Comparison of ENCODE assay signal across 24 cellular contexts in genomic region chr10:62159357-62159756, GRCh38.
DNase-seq lines count a peak whose midpoint lies in the region; ATAC-seq, FAIRE-seq and TF ChIP-seq lines count a peak whose summit lies in the region.
"Had no signal": no experiment of that assay in that cellular context is flagged by ENCODE, and none has a peak within 500 bp of the region (broad histone marks: within the 10 kb centered on the region; RNA-seq: fewer than 3 reads in every experiment).

No MANE protein-coding gene starts in this region.

- no peak overlapping the region for H4K91ac ChIP-seq in IMR-90 (ENCODE audit: insufficient read depth, low read depth, low read length)

- H2BK15ac ChIP-seq in IMR-90 (ENCODE audit: low read depth, low read length): no peak overlapping the region

- no peak overlapping the region for H3K56ac ChIP-seq in IMR-90 (ENCODE audit: extremely low read depth, insufficient read depth, low read length)

- POLR2A ChIA-PET in IMR-90 (lab: Charles Lee; ENCODE audit: unreplicated experiment): no interaction called here

- no peak for DNase-seq in GM12891 (ENCODE audit: insufficient read length, low spot score)
- no peak for DNase-seq in IMR-90
- DNase-seq in mammary epithelial cell: peak; percentile 8
- peak; percentile 48 for DNase-seq in kidney tubule cell (ENCODE audit: low spot score)
- DNase-seq in NCI-H345 treated with DMSO at 0.1 percent for 48 hours (lab: John Stamatoyannopoulos, UW; ENCODE audit: unreplicated experiment): no peak
- no peak for DNase-seq in activated CD8-positive, alpha-beta memory T cell treated with anti-CD3 and anti-CD28 coated beads, Interleukin-2, amount 50 U/mL, for 48 hours
- DNase-seq in NCI-H1694 treated with DMSO at 0.1 percent for 48 hours (lab: John Stamatoyannopoulos, UW): no peak
- DNase-seq: AML-193; Caco-2; CD8-positive, alpha-beta T cell; GDM1; Karpas-422; NCI-H1105; NCI-H1436 treated with DMSO at 0.1 percent for 48 hours; NCI-H1930; NCI-H526 treated with DMSO at 0.1 percent for 48 hours; SK-N-SH; SW 1271 had no signal

- no peaks in the 10 kb centered on the region for H3K79me2 ChIP-seq in mammary epithelial cell (ENCODE audit: insufficient read depth, low read length)

- H3K9me1 ChIP-seq in IMR-90 (ENCODE audit: insufficient read depth, low read length): no peaks in the 10 kb centered on the region

- TF ChIP-seq CTCF in IMR-90 (conservative IDR thresholded peaks at IDR 0.05; ENCODE audit: low read depth, low read length): no peak
- TF ChIP-seq CTCF in mammary epithelial cell (conservative IDR thresholded peaks at IDR 0.05 in 1 of 2, IDR thresholded peaks at IDR 0.05 in 1 of 2; ENCODE audit: extremely low read depth in 1 of 2, insufficient read depth in 1 of 2, low read depth in 1 of 2, low read length in 2 of 2): no peak

- H4K5ac ChIP-seq in IMR-90 (ENCODE audit: low read depth, low read length): no peak overlapping the region

- FAIRE-seq in GM12891 (lab: Jason Lieb, UNC): peak; percentile 9
- FAIRE-seq: A549, GM12878, H1, RCC 7860 had no signal

- H2BK20ac ChIP-seq in IMR-90 (ENCODE audit: low read depth, low read length): peak overlapping the region; percentile 43; the same call in 1 of the 2 replicates

- no peak for ATAC-seq in IMR-90 (ENCODE audit: low read depth)
- ATAC-seq: A549; CD8-positive, alpha-beta T cell; GM12878; HCT116 had no signal

- no peak overlapping the region for H3K4me2 ChIP-seq in IMR-90 (ENCODE audit: low read depth, low read length)
- no peak overlapping the region for H3K4me2 ChIP-seq in mammary epithelial cell (ENCODE audit: insufficient read depth, low read depth, low read length)
- H3K4me2 ChIP-seq: A549, SK-N-SH had no signal

- peaks cover 4% of the 10 kb centered on the region; the same call in 1 of the 2 replicates for H3K4me1 ChIP-seq in IMR-90 (ENCODE audit: control insufficient read depth, insufficient read depth, low read length)
- H3K4me1 ChIP-seq in mammary epithelial cell (ENCODE audit: insufficient read depth, low read length): no peaks in the 10 kb centered on the region
- H3K4me1 ChIP-seq: A549, Caco-2 had no signal

- no peak overlapping the region for H3K23ac ChIP-seq in IMR-90 (ENCODE audit: low read depth, low read length)

- H3K14ac ChIP-seq in IMR-90 (replicated peaks; ENCODE audit: low read depth, low read length): no peak overlapping the region

- no peak overlapping the region for H3K18ac ChIP-seq in IMR-90 (ENCODE audit: low read depth, low read length)

- no peaks in the 10 kb centered on the region for H3K79me1 ChIP-seq in IMR-90 (ENCODE audit: low read depth in 1 of 2, low read length in 2 of 2)

- H2BK120ac ChIP-seq in IMR-90 (ENCODE audit: low read depth, low read length): no peak overlapping the region

- no peaks in the 10 kb centered on the region for H4K20me1 ChIP-seq in IMR-90 (ENCODE audit: insufficient read depth, low read length)
- H4K20me1 ChIP-seq in mammary epithelial cell (ENCODE audit: insufficient read depth, low read length): no peaks in the 10 kb centered on the region
- H4K20me1 ChIP-seq: BLaER1 treated with 17β-estradiol and CSF1 and Interleukin-3, amounts not matched to agents 10 nM and 100 nM had no signal

- H3K27ac ChIP-seq in IMR-90 (ENCODE audit: insufficient read depth, low read length) (no peak overlapping the region), mammary epithelial cell (ENCODE audit: insufficient read depth, low read depth, low read length) (no peak overlapping the region)
- H3K27ac ChIP-seq: A549; BLaER1 treated with 17β-estradiol and CSF1 and Interleukin-3, amounts not matched to agents 10 nM and 100 nM had no signal

- H3K4ac ChIP-seq in IMR-90 (ENCODE audit: low read depth, low read length): 0 out of 2 replicates have a peak overlapping the region, but pooled peaks have one; percentile 38

- H3K27me3 ChIP-seq in IMR-90 (ENCODE audit: control insufficient read depth, insufficient read depth, low read length) (no peaks in the 10 kb centered on the region), mammary epithelial cell (ENCODE audit: insufficient read depth, low read length) (no peaks in the 10 kb centered on the region)
- H3K27me3 ChIP-seq: BLaER1 treated with 17β-estradiol and CSF1 and Interleukin-3, amounts not matched to agents 10 nM and 100 nM had no signal

- BruUV-seq in IMR-90 (replicated peaks; lab: Mats Ljungman, UMichigan): no TSS peak
- no TSS peak for BruUV-seq in mammary epithelial cell (replicated peaks; lab: Mats Ljungman, UMichigan)

- H2AFZ ChIP-seq in IMR-90 (replicated peaks; ENCODE audit: low read length, poor library complexity) (no peak overlapping the region), mammary epithelial cell (ENCODE audit: low read depth, low read length) (no peak overlapping the region)

- H3K9me3 ChIP-seq in IMR-90 (ENCODE audit: control insufficient read depth, insufficient read depth, low read length) (no peaks in the 10 kb centered on the region), mammary epithelial cell (replicated peaks; ENCODE audit: insufficient read depth, low read length) (no peaks in the 10 kb centered on the region)
- H3K9me3 ChIP-seq: A549, Caco-2, SK-N-SH had no signal

- CTCF ChIA-PET in IMR-90 (lab: Yijun Ruan, JAX): no interaction called here
- CTCF ChIA-PET in mammary epithelial cell (lab: Charles Lee; ENCODE audit: low non-redundant PET): no interaction called here

- intact Hi-C loops in IMR-90 (cut with micrococcal nuclease): no loop called here
- intact Hi-C loops in mammary epithelial cell (cut with micrococcal nuclease): no loop called here

- no peak overlapping the region for H3K4me3 ChIP-seq in IMR-90 (ENCODE audit: insufficient read depth, low read depth, low read length)
- H3K4me3 ChIP-seq in mammary epithelial cell (replicated peaks in 1 of 3; ENCODE audit: insufficient read depth in 1 of 3, low read depth in 2 of 3, low read length in 3 of 3): no peak overlapping the region
- H3K4me3 ChIP-seq: A549; BLaER1 treated with 17β-estradiol and CSF1 and Interleukin-3, amounts not matched to agents 10 nM and 100 nM; GM12878 had no signal

- H2AK5ac ChIP-seq in IMR-90 (ENCODE audit: low read depth, low read length): peak overlapping the region; percentile 68; the same call in 1 of the 2 replicates

- H3K36me3 ChIP-seq in IMR-90 (ENCODE audit: control insufficient read depth, insufficient read depth, low read length): no peaks in the 10 kb centered on the region
- no peaks in the 10 kb centered on the region for H3K36me3 ChIP-seq in mammary epithelial cell (ENCODE audit: insufficient read depth, low read length)
- H3K36me3 ChIP-seq: BLaER1 treated with 17β-estradiol and CSF1 and Interleukin-3, amounts not matched to agents 10 nM and 100 nM had no signal

- H2AK9ac ChIP-seq in IMR-90 (replicated peaks; ENCODE audit: low read depth, low read length, poor library complexity): no peak overlapping the region

- dilution Hi-C loops in IMR-90 (cut with HindIII; ENCODE audit: low sequenced_read_pairs, unreplicated experiment): no loop called here
- dilution Hi-C loops in mammary epithelial cell (cut with HindIII; ENCODE audit: low sequenced_read_pairs): loop anchor here (5.0 kb wide), 1 partner anchor 57 kb away; no protein-coding TSS in a partner anchor

- WGBS in IMR-90 (ENCODE audit: extremely low coverage in 2 of 2, insufficient read length in 1 of 2), 2 experiments: 100% methylated on average over 3 of the region's 3 CpGs; no CpG with 5 or more reads in 1 of the 2 experiments
- WGBS in mammary epithelial cell (ENCODE audit: low coverage, missing lambda C conversion rate): 98% methylated on average over 3 of the region's 3 CpGs

- H2BK5ac ChIP-seq in IMR-90 (ENCODE audit: low read depth, low read length, poor library complexity, severe bottlenecking): no peak overlapping the region

- TF ChIP-seq POLR2A in GM12891 (IDR thresholded peaks at IDR 0.05; ENCODE audit: low read depth, low read length) (no peak), IMR-90 (IDR thresholded peaks at IDR 0.05; ENCODE audit: low read depth, low read length) (no peak)

- no peak overlapping the region for H3K9ac ChIP-seq in IMR-90 (ENCODE audit: low read depth, low read length)
- no peak overlapping the region for H3K9ac ChIP-seq in mammary epithelial cell (ENCODE audit: insufficient read depth, low read length)
- H3K9ac ChIP-seq: BLaER1 treated with 17β-estradiol and CSF1 and Interleukin-3, amounts not matched to agents 10 nM and 100 nM; SK-N-SH had no signal

- in situ Hi-C loops in IMR-90 (cut with MboI; ENCODE audit: low sequenced_read_pairs): no loop called here
- in situ Hi-C loops in mammary epithelial cell (cut with MboI; ENCODE audit: low sequenced_read_pairs in 2 of 2): no loop called here

- no peak overlapping the region; a peak in 1 of 4 replicates for H4K8ac ChIP-seq in IMR-90 (ENCODE audit: low read depth in 2 of 2, low read length in 2 of 2)

- no peak for TF ChIP-seq RAD21 in IMR-90 (IDR thresholded peaks at IDR 0.05; ENCODE audit: low read length)

TF ChIP-seq in GM12891, 5 proteins besides CTCF, POLR2A, EP300 and RAD21:
- TF ChIP-seq SPI1 (IDR thresholded peaks at IDR 0.05; ENCODE audit: low read depth, low read length) (no peak), PAX5 (IDR thresholded peaks at IDR 0.05; ENCODE audit: insufficient read depth, low read length, severe bottlenecking) (no peak), TAF1 (IDR thresholded peaks at IDR 0.05; ENCODE audit: low read depth, low read length) (no peak), POU2F2 (IDR thresholded peaks at IDR 0.05; ENCODE audit: low read depth, low read length) (no peak), POLR2AphosphoS5 (IDR thresholded peaks at IDR 0.05; ENCODE audit: low read depth, low read length) (no peak)

TF ChIP-seq in IMR-90, 13 proteins besides CTCF, POLR2A, EP300 and RAD21 (continues in another document):
- TF ChIP-seq USF2 (IDR thresholded peaks at IDR 0.05; ENCODE audit: low read depth, low read length): no peak
- TF ChIP-seq NFE2L2 (IDR thresholded peaks at IDR 0.05; ENCODE audit: low read depth, low read length): no peak
- no peak for TF ChIP-seq FOS (IDR thresholded peaks at IDR 0.05; ENCODE audit: low read depth, low read length)
- no peak for TF ChIP-seq RFX5 (IDR thresholded peaks at IDR 0.05; ENCODE audit: low read depth, low read length)
- no peak for TF ChIP-seq CEBPB (IDR thresholded peaks at IDR 0.05; ENCODE audit: low read depth, low read length)
- no peak for TF ChIP-seq CHD1 (IDR thresholded peaks at IDR 0.05; ENCODE audit: low read depth, low read length)

Comparison
In these comparisons a context has a peak if more than half of its experiments do, and no peak if none do; other contexts are left out.
1. DNase-seq: peak in mammary epithelial cell (single experiment) and kidney tubule cell (single experiment); none in GM12891 (single experiment), IMR-90 (single experiment), NCI-H345 treated with DMSO at 0.1 percent for 48 hours (single experiment), activated CD8-positive, alpha-beta memory T cell treated with anti-CD3 and anti-CD28 coated beads, Interleukin-2, amount 50 U/mL, for 48 hours (single experiment) and NCI-H1694 treated with DMSO at 0.1 percent for 48 hours (single experiment).